ENCODE assay signal across 19 cellular contexts in genomic region chr11:64537876-64538275, GRCh38. TPM values are rescaled to one million over a fixed set of nuclear protein-coding genes. Genes with fewer than 3 reads are reported as not detected.
DNase-seq lines count a peak whose midpoint lies in the region; ATAC-seq, FAIRE-seq and TF ChIP-seq lines count a peak whose summit lies in the region.
"Had no signal": no experiment of that assay in that cellular context is flagged by ENCODE, and none has a peak within 500 bp of the region (broad histone marks: within the 10 kb centered on the region; RNA-seq: fewer than 3 reads in every experiment).

No MANE protein-coding gene starts in this region.

- TF ChIP-seq CTCF in left ventricle myocardium inferior (IDR thresholded peaks at IDR 0.05; ENCODE audit: borderline replicate concordance) (no peak), kidney (IDR thresholded peaks at IDR 0.05; ENCODE audit: borderline replicate concordance, extremely low read depth, insufficient read depth) (no peak)

- H3K4me3 ChIP-seq in left ventricle myocardium inferior = no peak overlapping the region
- H3K4me3 ChIP-seq in kidney (ENCODE audit: low read length in 2 of 2) = no peak overlapping the region
- H3K4me3 ChIP-seq: A549, PC-9, SK-N-MC had no signal

- peak; percentile 65 to 88 for ATAC-seq in left cardiac atrium
- no peak for ATAC-seq in activated CD4-positive, CD25-positive, alpha-beta regulatory T cell treated with anti-CD3 and anti-CD28 coated beads, Interleukin-2, amount 50 U/mL, for 24 hours
- ATAC-seq: A549 had no signal

- H3K27me3 ChIP-seq in left ventricle myocardium inferior (ENCODE audit: low read depth) = peaks cover 69% of the 10 kb centered on the region

- intact Hi-C loops in left cardiac atrium (cut with DNase I) (no loop called here), left ventricle myocardium inferior (cut with micrococcal nuclease) (no loop called here), kidney (cut with DNase I) (no loop called here)

- no peaks in the 10 kb centered on the region for H3K4me1 ChIP-seq in left ventricle myocardium inferior
- no peaks in the 10 kb centered on the region for H3K4me1 ChIP-seq in kidney (ENCODE audit: control insufficient read depth in 1 of 2, insufficient read depth in 1 of 2, low read depth in 1 of 2, low read length in 2 of 2)

- no peak for FAIRE-seq in kidney (lab: Jason Lieb, UNC)
- FAIRE-seq: A549, GM12892 had no signal

- no peak overlapping the region for H3K9ac ChIP-seq in kidney (ENCODE audit: low read length in 2 of 2)

- H3K27ac ChIP-seq in left ventricle myocardium inferior (replicated peaks) (no peak overlapping the region), kidney (ENCODE audit: low read depth in 2 of 2, low read length in 2 of 2) (no peak overlapping the region)
- H3K27ac ChIP-seq: A549, C4-2B, PC-9, SK-N-MC had no signal

- H3K9me3 ChIP-seq in left ventricle myocardium inferior (replicated peaks) (no peaks in the 10 kb centered on the region), kidney (ENCODE audit: control insufficient read depth in 1 of 2, low read length in 2 of 2) (no peaks in the 10 kb centered on the region)
- H3K9me3 ChIP-seq: A549 had no signal

- DNase-seq in left cardiac atrium = no peak
- no peak for DNase-seq in left ventricle myocardium inferior
- DNase-seq in NCI-H446 (lab: John Stamatoyannopoulos, UW) = peak; percentile 20 to 56
- peak; percentile 41 for DNase-seq in kidney
- no peak for DNase-seq in hypothalamus (lab: John Stamatoyannopoulos, UW)
- no peak for DNase-seq in NCI-H2196 treated with DMSO at 0.1 percent for 48 hours (lab: John Stamatoyannopoulos, UW; ENCODE audit: unreplicated experiment)
- DNase-seq: GOT3, HFFc6, NCI-H1105 treated with DMSO at 0.1 percent for 48 hours, NCI-H187, NCI-H748 treated with DMSO at 0.1 percent for 48 hours, PC-9 had no signal

- H3K36me3 ChIP-seq in left ventricle myocardium inferior (no peaks in the 10 kb centered on the region), kidney (ENCODE audit: control insufficient read depth in 1 of 2, insufficient read depth in 2 of 2, low read length in 2 of 2) (no peaks in the 10 kb centered on the region)

RNA-seq across cellular contexts. Expression of gene SLC22A11, which starts 17.9 kb away (rescaled TPM):
- total RNA-seq in left cardiac atrium (not detected), left ventricle myocardium inferior (not detected), kidney (9.4 TPM)
- 105 TPM for polyA plus RNA-seq in kidney (ENCODE audit: insufficient read depth, low read depth, low replicate concordance)
- total RNA-seq: Daoy, HFFc6 had no signal

RNA-seq across cellular contexts. Expression of gene SLC22A12, which starts 53.1 kb away (rescaled TPM):
- total RNA-seq in left cardiac atrium (not detected), left ventricle myocardium inferior (not detected), kidney (5.3 TPM)
- polyA plus RNA-seq in kidney (ENCODE audit: insufficient read depth, low read depth, low replicate concordance) = 85.9 TPM
- total RNA-seq: Daoy, HFFc6, NCI-H460, PC-9 had no signal
- polyA plus RNA-seq: A549 had no signal

Comparison
In these comparisons a context has a peak if more than half of its experiments do, and no peak if none do; other contexts are left out.
1. ATAC-seq: peak in left cardiac atrium (2 of 2); none in activated CD4-positive, CD25-positive, alpha-beta regulatory T cell treated with anti-CD3 and anti-CD28 coated beads, Interleukin-2, amount 50 U/mL, for 24 hours (0 of 2).
2. DNase-seq: peak in NCI-H446 (2 of 2) and kidney (single experiment); none in left cardiac atrium (single experiment), left ventricle myocardium inferior (single experiment), hypothalamus (0 of 51) and NCI-H2196 treated with DMSO at 0.1 percent for 48 hours (single experiment).